11 cellular contexts compared by ENCODE assay signal in the genomic region with DNA sequence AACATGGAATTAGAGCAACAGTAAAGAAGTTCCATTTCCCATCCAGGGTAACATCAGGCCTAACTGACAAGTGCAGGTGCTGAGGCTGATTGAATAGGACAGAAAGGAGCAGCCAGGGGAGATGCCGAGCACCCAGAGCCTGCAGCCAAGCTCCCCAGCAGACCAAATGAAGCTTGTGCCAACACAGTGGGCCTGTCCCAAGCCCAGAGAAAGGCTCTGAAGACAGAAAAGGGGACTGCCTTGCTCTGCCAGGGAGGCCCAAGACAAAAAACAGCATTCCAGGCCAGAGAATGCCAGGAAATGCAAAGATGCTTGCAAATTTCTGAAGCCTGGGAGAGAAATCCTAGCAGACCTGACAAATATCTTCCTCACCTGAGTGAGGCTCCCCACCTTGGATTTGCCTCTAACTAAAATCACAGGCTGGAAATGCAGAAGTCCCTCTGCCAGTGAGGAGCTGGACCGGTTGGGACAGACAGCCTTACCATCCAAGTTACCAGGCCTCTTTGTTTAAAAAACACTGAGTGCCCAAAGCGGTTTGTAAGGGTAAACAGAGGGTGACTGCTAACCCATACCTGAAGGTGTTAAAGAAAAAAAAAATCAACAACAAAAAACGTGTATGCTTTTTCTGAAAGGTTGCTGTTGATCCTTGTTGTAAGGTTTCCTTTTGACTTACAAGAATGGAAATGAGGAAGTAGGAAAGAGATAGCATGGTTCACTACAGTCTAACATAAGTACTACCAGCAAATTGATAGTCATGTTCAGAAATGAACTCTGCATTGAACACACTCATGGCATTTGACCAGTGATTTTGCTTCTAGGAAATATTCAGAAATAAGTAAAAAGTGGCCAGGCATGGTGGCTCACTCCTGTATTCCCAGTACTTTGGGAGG. TPM values are rescaled to one million over a fixed set of nuclear protein-coding genes. Genes with fewer than 3 reads are reported as not detected.
DNase-seq lines count a peak whose midpoint lies in the region; ATAC-seq and TF ChIP-seq lines count a peak whose summit lies in the region.
"Had no signal": no experiment of that assay in that cellular context is flagged by ENCODE, and none has a peak within 500 bp of the region (broad histone marks: within the 10 kb centered on the region; RNA-seq: fewer than 3 reads in every experiment).

No MANE protein-coding gene starts in this region.

- H3K27ac Mint-ChIP-seq in chondrocyte (ENCODE audit: unreplicated experiment) = no peak overlapping the region
- H3K27ac Mint-ChIP-seq: T-helper 1 cell treated with Interleukin-12 subunit alpha and Interleukin-12 subunit beta and Interleukin-4 antibody, amounts not matched to agents 30 μg/mL and 1 μg/mL, for 36 hours had no signal

- no peaks in the 10 kb centered on the region for H3K27me3 Mint-ChIP-seq in chondrocyte (ENCODE audit: low read depth)

- DNase-seq in chondrocyte (ENCODE audit: low spot score) (peak; percentile 39), GM03348 (ENCODE audit: low spot score) (no peak), NCI-H446 treated with DMSO at 0.1 percent for 48 hours (lab: John Stamatoyannopoulos, UW) (no peak), SHP77 (lab: John Stamatoyannopoulos, UW) (no peak)
- DNase-seq in stimulated activated naive CD4-positive, alpha-beta T cell treated with Interleukin-2 at 50 U/mL for 16 hours (lab: John Stamatoyannopoulos, UW) = no peak

- no peaks in the 10 kb centered on the region for H3K4me1 Mint-ChIP-seq in chondrocyte (ENCODE audit: low read depth)

- H3K4me3 Mint-ChIP-seq in chondrocyte (ENCODE audit: unreplicated experiment) = no peak overlapping the region
- H3K4me3 Mint-ChIP-seq: T-helper 1 cell treated with Interleukin-12 subunit alpha and Interleukin-12 subunit beta and Interleukin-4 antibody, amounts not matched to agents 30 μg/mL and 1 μg/mL, for 36 hours had no signal

- ATAC-seq in GM18502 (IDR thresholded peaks at IDR 0.05; ENCODE audit: poor library complexity, unreplicated experiment) = peak; percentile 96
- ATAC-seq in GM21529 (IDR thresholded peaks at IDR 0.05; ENCODE audit: unreplicated experiment) = peak; percentile 97
- ATAC-seq in HG03439 (IDR thresholded peaks at IDR 0.05; ENCODE audit: unreplicated experiment) = peak; percentile 86

- no peaks in the 10 kb centered on the region for H3K9me3 Mint-ChIP-seq in chondrocyte (ENCODE audit: low read depth)
- H3K9me3 Mint-ChIP-seq: T-helper 1 cell treated with Interleukin-12 subunit alpha and Interleukin-12 subunit beta and Interleukin-4 antibody, amounts not matched to agents 30 μg/mL and 1 μg/mL, for 36 hours had no signal

- no peaks in the 10 kb centered on the region for H3K36me3 Mint-ChIP-seq in chondrocyte (ENCODE audit: low read depth)

- no peak for TF ChIP-seq CTCF in chondrocyte (IDR thresholded peaks at IDR 0.05)

RNA-seq across cellular contexts. Expression of a gene that starts 11.9 kb away (rescaled TPM):
- 182 to 256 TPM (median 188 TPM) in 3 replicates for total RNA-seq in chondrocyte

RNA-seq across cellular contexts. Expression of a gene that starts 55.3 kb away (rescaled TPM):
- total RNA-seq in chondrocyte = not detected in 3 replicates
- total RNA-seq: Daoy, M059J had no signal
